ENCODE assay signal across 8 cellular contexts in genomic region chr22:20022231-20023069, GRCh38. TPM values are rescaled to one million over a fixed set of nuclear protein-coding genes. Genes with fewer than 3 reads are reported as not detected.
DNase-seq lines count a peak whose midpoint lies in the region; ATAC-seq and TF ChIP-seq lines count a peak whose summit lies in the region.

No MANE protein-coding gene starts in this region.

- POLR2A ChIA-PET in SK-N-SH (lab: Yijun Ruan, JAX), result interaction anchor here (2.0 kb wide), 1 partner anchor 36 kb away, joined by 5 read pairs; no protein-coding TSS in a partner anchor

- H3K27ac ChIP-seq in SK-N-SH (ENCODE audit: low read depth in 2 of 2, low read length in 1 of 2) (no peak overlapping the region), stomach (peak overlapping the region in 4 of 5 donors; percentile 89 to 96 (median 92))

- TF ChIP-seq EP300 in SK-N-SH (IDR thresholded peaks at IDR 0.05; ENCODE audit: borderline replicate concordance in 1 of 2, low read depth in 1 of 2, low read length in 1 of 2) (no peak), stomach (IDR thresholded peaks at IDR 0.05) (no peak)

- no peaks in the 10 kb centered on the region for H3K9me3 Mint-ChIP-seq in activated naive CD8-positive, alpha-beta T cell treated with anti-CD3 and anti-CD28 coated beads for 36 hours

- 0 out of 2 replicates have a peak, but pooled peaks cover 10% of the 10 kb centered on the region for H4K20me1 ChIP-seq in SK-N-SH (ENCODE audit: insufficient read depth)

- TF ChIP-seq CTCF in SK-N-SH (IDR thresholded peaks at IDR 0.05), result no peak
- TF ChIP-seq CTCF in stomach (IDR thresholded peaks at IDR 0.05), result no peak

- TF ChIP-seq RAD21 in SK-N-SH (IDR thresholded peaks at IDR 0.05; ENCODE audit: low read length), result no peak

- H2AFZ ChIP-seq in SK-N-SH (ENCODE audit: low read depth), result no peak overlapping the region

- peaks cover 11% of the 10 kb centered on the region for H3K27me3 Mint-ChIP-seq in activated naive CD8-positive, alpha-beta T cell treated with anti-CD3 and anti-CD28 coated beads for 36 hours

- WGBS in SK-N-SH (ENCODE audit: low lambda C conversion rate), result 91% methylated on average over 10 of the region's 12 CpGs
- WGBS in stomach, 5 donors, result 85 to 89% (median 87%) methylated on average over 11 to 12 of the region's 12 CpGs

- no peak for DNase-seq in SK-N-SH
- DNase-seq in activated naive CD8-positive, alpha-beta T cell treated with anti-CD3 and anti-CD28 coated beads for 36 hours, result no peak
- DNase-seq in islet precursor cell, result peak; percentile 47
- DNase-seq in stomach, result no peak
- DNase-seq in NCI-H2227 treated with DMSO at 0.1 percent for 48 hours (lab: John Stamatoyannopoulos, UW), result no peak
- DNase-seq in UCSD-AML1 (lab: John Stamatoyannopoulos, UW; ENCODE audit: unreplicated experiment), result no peak
- DNase-seq in ecto neural progenitor cell (ENCODE audit: low spot score), result no peak

- peaks cover 0 to 22% of the 10 kb centered on the region in 2 experiments; a peak in 1 of 4 replicates for H3K4me1 ChIP-seq in SK-N-SH (ENCODE audit: control insufficient read depth in 1 of 2, insufficient read depth in 2 of 2, low read depth in 1 of 2, low read length in 1 of 2)
- peaks cover 23 to 46% (median 36%) of the 10 kb centered on the region in 4 donors for H3K4me1 ChIP-seq in stomach

- TF ChIP-seq POLR2A in stomach (IDR thresholded peaks at IDR 0.05), result no peak

- no peak overlapping the region for H3K27ac Mint-ChIP-seq in activated naive CD8-positive, alpha-beta T cell treated with anti-CD3 and anti-CD28 coated beads for 36 hours

- H3K4me2 ChIP-seq in SK-N-SH, result peak overlapping the region; percentile 89

- no peaks in the 10 kb centered on the region for H3K9me3 ChIP-seq in SK-N-SH
- H3K9me3 ChIP-seq in stomach, result no peaks in the 10 kb centered on the region

- no peaks in the 10 kb centered on the region for H3K9me2 ChIP-seq in SK-N-SH

- H3K4me3 Mint-ChIP-seq in activated naive CD8-positive, alpha-beta T cell treated with anti-CD3 and anti-CD28 coated beads for 36 hours, result peak overlapping the region; percentile 93

- peaks cover 53% of the 10 kb centered on the region for H3K79me2 ChIP-seq in SK-N-SH (ENCODE audit: insufficient read depth)

- intact Hi-C loops in stomach (cut with DNase I; ENCODE audit: low total_unique reads), result no loop called here

- no peaks in the 10 kb centered on the region for H3K36me3 ChIP-seq in SK-N-SH (replicated peaks in 1 of 2; ENCODE audit: control insufficient read depth in 1 of 2, insufficient read depth in 2 of 2, low read length in 1 of 2)
- H3K36me3 ChIP-seq in stomach, result peaks cover 0 to 12% (median 7%) of the 10 kb centered on the region in 4 donors

- no peaks in the 10 kb centered on the region for H3K27me3 ChIP-seq in SK-N-SH (ENCODE audit: insufficient read depth)
- peaks cover 0 to 3% (median 0%) of the 10 kb centered on the region in 3 donors for H3K27me3 ChIP-seq in stomach

- H3K9ac ChIP-seq in SK-N-SH, result peak overlapping the region; percentile 79

- H3K36me3 Mint-ChIP-seq in activated naive CD8-positive, alpha-beta T cell treated with anti-CD3 and anti-CD28 coated beads for 36 hours, result no peaks in the 10 kb centered on the region

- CTCF ChIA-PET in SK-N-SH (lab: Yijun Ruan, JAX), result interaction anchor here (1.0 to 6.5 kb wide), 7 partner anchors 10 to 75 kb away, joined by 4 to 46 read pairs (median 5); no protein-coding TSS in a partner anchor

- H3K4me1 Mint-ChIP-seq in activated naive CD8-positive, alpha-beta T cell treated with anti-CD3 and anti-CD28 coated beads for 36 hours, result peaks cover 26% of the 10 kb centered on the region

- ATAC-seq in SK-N-SH treated with all-trans-retinoic acid at 6 μM for 48 hours, result no peak

- H3F3A ChIP-seq in SK-N-SH (replicated peaks; ENCODE audit: insufficient read depth), result no peaks in the 10 kb centered on the region

- H3K4me3 ChIP-seq in SK-N-SH (ENCODE audit: low read depth in 2 of 2, low read length in 1 of 2) (peak overlapping the region; percentile 90 to 96; a peak in 3 of 4 replicates), stomach (peak overlapping the region; percentile 85 to 96 (median 90))

TF ChIP-seq in SK-N-SH, 30 proteins besides CTCF, POLR2A, EP300 and RAD21 (continues in another document):
- TF ChIP-seq FOXJ3 (CRISPR knock-in tag; IDR thresholded peaks at IDR 0.05) (no peak), GATA2 (CRISPR knock-in tag; IDR thresholded peaks at IDR 0.05) (no peak), MXI1 (IDR thresholded peaks at IDR 0.05; ENCODE audit: low read depth, low read length) (no peak), RXRA (IDR thresholded peaks at IDR 0.05; ENCODE audit: borderline replicate concordance, low read depth) (no peak), TAF1 (IDR thresholded peaks at IDR 0.05; ENCODE audit: borderline replicate concordance, low read depth, low read length) (no peak), GABPA (IDR thresholded peaks at IDR 0.05; ENCODE audit: low read depth) (no peak), FOXM1 (IDR thresholded peaks at IDR 0.05; ENCODE audit: low read depth) (no peak), JUND (IDR thresholded peaks at IDR 0.05) (no peak), CHD2 (IDR thresholded peaks at IDR 0.05; ENCODE audit: low read length, partially characterized antibody) (no peak)
- TF ChIP-seq, protein P1, sequence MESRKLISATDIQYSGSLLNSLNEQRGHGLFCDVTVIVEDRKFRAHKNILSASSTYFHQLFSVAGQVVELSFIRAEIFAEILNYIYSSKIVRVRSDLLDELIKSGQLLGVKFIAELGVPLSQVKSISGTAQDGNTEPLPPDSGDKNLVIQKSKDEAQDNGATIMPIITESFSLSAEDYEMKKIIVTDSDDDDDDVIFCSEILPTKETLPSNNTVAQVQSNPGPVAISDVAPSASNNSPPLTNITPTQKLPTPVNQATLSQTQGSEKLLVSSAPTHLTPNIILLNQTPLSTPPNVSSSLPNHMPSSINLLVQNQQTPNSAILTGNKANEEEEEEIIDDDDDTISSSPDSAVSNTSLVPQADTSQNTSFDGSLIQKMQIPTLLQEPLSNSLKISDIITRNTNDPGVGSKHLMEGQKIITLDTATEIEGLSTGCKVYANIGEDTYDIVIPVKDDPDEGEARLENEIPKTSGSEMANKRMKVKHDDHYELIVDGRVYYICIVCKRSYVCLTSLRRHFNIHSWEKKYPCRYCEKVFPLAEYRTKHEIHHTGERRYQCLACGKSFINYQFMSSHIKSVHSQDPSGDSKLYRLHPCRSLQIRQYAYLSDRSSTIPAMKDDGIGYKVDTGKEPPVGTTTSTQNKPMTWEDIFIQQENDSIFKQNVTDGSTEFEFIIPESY (IDR thresholded peaks at IDR 0.05; ENCODE audit: borderline replicate concordance, low read depth), result no peak

TF ChIP-seq in SK-N-SH treated with all-trans-retinoic acid at 6 μM for 48 hours, 23 proteins besides CTCF, POLR2A, EP300 and RAD21 (continues in another document):
- TF ChIP-seq ARNTL (CRISPR knock-in tag; IDR thresholded peaks at IDR 0.05; ENCODE audit: borderline replicate concordance, low read depth) (no peak), TOX (CRISPR knock-in tag; IDR thresholded peaks at IDR 0.05; ENCODE audit: borderline replicate concordance) (no peak), GLIS3 (CRISPR knock-in tag; IDR thresholded peaks at IDR 0.05) (no peak), ZC3H10 (CRISPR knock-in tag; IDR thresholded peaks at IDR 0.05) (no peak), ZNF565 (CRISPR knock-in tag; conservative IDR thresholded peaks at IDR 0.05; ENCODE audit: low read depth) (no peak), ZFP3 (CRISPR knock-in tag; IDR thresholded peaks at IDR 0.05) (no peak), CSDC2 (CRISPR knock-in tag; IDR thresholded peaks at IDR 0.05) (no peak)
- TF ChIP-seq, protein P2, sequence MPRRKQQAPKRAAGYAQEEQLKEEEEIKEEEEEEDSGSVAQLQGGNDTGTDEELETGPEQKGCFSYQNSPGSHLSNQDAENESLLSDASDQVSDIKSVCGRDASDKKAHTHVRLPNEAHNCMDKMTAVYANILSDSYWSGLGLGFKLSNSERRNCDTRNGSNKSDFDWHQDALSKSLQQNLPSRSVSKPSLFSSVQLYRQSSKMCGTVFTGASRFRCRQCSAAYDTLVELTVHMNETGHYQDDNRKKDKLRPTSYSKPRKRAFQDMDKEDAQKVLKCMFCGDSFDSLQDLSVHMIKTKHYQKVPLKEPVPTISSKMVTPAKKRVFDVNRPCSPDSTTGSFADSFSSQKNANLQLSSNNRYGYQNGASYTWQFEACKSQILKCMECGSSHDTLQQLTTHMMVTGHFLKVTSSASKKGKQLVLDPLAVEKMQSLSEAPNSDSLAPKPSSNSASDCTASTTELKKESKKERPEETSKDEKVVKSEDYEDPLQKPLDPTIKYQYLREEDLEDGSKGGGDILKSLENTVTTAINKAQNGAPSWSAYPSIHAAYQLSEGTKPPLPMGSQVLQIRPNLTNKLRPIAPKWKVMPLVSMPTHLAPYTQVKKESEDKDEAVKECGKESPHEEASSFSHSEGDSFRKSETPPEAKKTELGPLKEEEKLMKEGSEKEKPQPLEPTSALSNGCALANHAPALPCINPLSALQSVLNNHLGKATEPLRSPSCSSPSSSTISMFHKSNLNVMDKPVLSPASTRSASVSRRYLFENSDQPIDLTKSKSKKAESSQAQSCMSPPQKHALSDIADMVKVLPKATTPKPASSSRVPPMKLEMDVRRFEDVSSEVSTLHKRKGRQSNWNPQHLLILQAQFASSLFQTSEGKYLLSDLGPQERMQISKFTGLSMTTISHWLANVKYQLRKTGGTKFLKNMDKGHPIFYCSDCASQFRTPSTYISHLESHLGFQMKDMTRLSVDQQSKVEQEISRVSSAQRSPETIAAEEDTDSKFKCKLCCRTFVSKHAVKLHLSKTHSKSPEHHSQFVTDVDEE (CRISPR knock-in tag; IDR thresholded peaks at IDR 0.05), result no peak

RNA-seq across cellular contexts. Expression of gene TANGO2, which starts 1.5 kb away (rescaled TPM):
- polyA plus RNA-seq in SK-N-SH (2012; rRNA removed) (20.7 and 25.5 TPM in 2 replicates), stomach (10 to 100 TPM; 13.8 to 37.7 (median 26.0) TPM)
- 10.1 and 15.9 TPM in 2 replicates for polyA plus RNA-seq in SK-N-SH (2012; cell fraction: cytosol; rRNA removed)
- polyA plus RNA-seq in SK-N-SH (2012; cell fraction: nucleus; rRNA removed), result 28.8 and 32.7 TPM in 2 replicates
- total RNA-seq in activated naive CD8-positive, alpha-beta T cell treated with anti-CD3 and anti-CD28 coated beads for 36 hours, result 10 to 100 TPM; 16.5 to 21.5 TPM
- 10 to 100 TPM; 18.1 to 38.8 (median 27.2) TPM for total RNA-seq in stomach

RNA-seq across cellular contexts. Expression of gene ARVCF, which starts 5.8 kb away (rescaled TPM):
- polyA plus RNA-seq in SK-N-SH (2012; rRNA removed), result 27.4 and 33.0 TPM in 2 replicates
- polyA plus RNA-seq in SK-N-SH (2012; cell fraction: cytosol; rRNA removed), result 8.7 and 26.7 TPM in 2 replicates
- polyA plus RNA-seq in SK-N-SH (2012; cell fraction: nucleus; rRNA removed), result 105 and 141 TPM in 2 replicates
- total RNA-seq in activated naive CD8-positive, alpha-beta T cell treated with anti-CD3 and anti-CD28 coated beads for 36 hours, result 1 to 10 TPM; 1.1 to 1.6 TPM
- 10 to 100 TPM; 11.2 to 51.3 (median 27.8) TPM for total RNA-seq in stomach
- 10 to 100 TPM in 2 of 3 donors, 1 to 10 TPM in 1; 3.5 to 15.4 (median 10.2) TPM for polyA plus RNA-seq in stomach

RNA-seq across cellular contexts. Expression of gene DGCR8, which starts 57.6 kb away (rescaled TPM):
- polyA plus RNA-seq in SK-N-SH (2012; rRNA removed) (23.9 and 26.5 TPM in 2 replicates), stomach (10 to 100 TPM in 1 of 3 donors, 1 to 10 TPM in 2; 7.8 to 13.8 (median 9.3) TPM)
- 15.0 and 15.8 TPM in 2 replicates for polyA plus RNA-seq in SK-N-SH (2012; cell fraction: cytosol; rRNA removed)
- polyA plus RNA-seq in SK-N-SH (2012; cell fraction: nucleus; rRNA removed), result 107 and 117 TPM in 2 replicates
- 10 to 100 TPM; 42.6 to 47.0 TPM for total RNA-seq in activated naive CD8-positive, alpha-beta T cell treated with anti-CD3 and anti-CD28 coated beads for 36 hours
- total RNA-seq in stomach, result 10 to 100 TPM; 25.1 to 55.4 (median 48.5) TPM

Comparison
In these comparisons a context has a peak if more than half of its experiments do, and no peak if none do; other contexts are left out.
1. H3K27ac ChIP-seq: peak in stomach (4 of 5); none in SK-N-SH (0 of 2).
2. RNA of gene ARVCF, which starts 5.8 kb away (total RNA-seq): 11.2 to 51.3 TPM in stomach; 1.1 to 1.6 TPM in activated naive CD8-positive, alpha-beta T cell treated with anti-CD3 and anti-CD28 coated beads for 36 hours; every median in the first group is over 4 times any median in the second.